20 cellular contexts compared by ENCODE assay signal in the genomic region with DNA sequence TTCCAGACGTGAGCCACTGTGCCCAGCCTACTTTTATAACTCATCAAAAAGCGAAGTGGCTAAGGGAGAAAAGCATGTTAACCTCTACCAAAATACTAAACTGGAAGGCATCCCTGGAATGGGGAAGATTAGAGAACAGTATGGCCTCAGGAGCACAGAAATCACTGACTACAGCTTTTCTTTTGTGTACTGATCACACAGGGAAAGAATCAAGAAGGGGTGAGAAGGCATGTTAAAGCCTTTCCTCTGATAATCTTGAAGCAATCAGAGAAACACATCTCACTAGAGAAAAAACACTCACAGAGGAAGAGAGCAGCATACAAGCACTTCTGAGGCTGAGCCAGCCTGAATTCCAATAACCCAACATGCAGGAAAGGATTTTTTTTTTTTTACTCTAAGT. TPM values are rescaled to one million over a fixed set of nuclear protein-coding genes. Genes with fewer than 3 reads are reported as not detected.
A peak's percentile ranks its signal among the peaks of the same experiment; 100 is the strongest.
DNase-seq lines count a peak whose midpoint lies in the region; TF ChIP-seq lines count a peak whose summit lies in the region.
"Had no signal": no experiment of that assay in that cellular context is flagged by ENCODE, and none has a peak within 500 bp of the region (broad histone marks: within the 10 kb centered on the region; RNA-seq: fewer than 3 reads in every experiment).

No MANE protein-coding gene starts in this region.

- H3K36me3 ChIP-seq in breast epithelium (no peaks in the 10 kb centered on the region), mammary epithelial cell (ENCODE audit: insufficient read depth, low read length) (no peaks in the 10 kb centered on the region), testis (ENCODE audit: low read depth, missing control alignments) (no peaks in the 10 kb centered on the region), ascending aorta (no peaks in the 10 kb centered on the region)
- H3K36me3 ChIP-seq: brain microvascular endothelial cell, neural progenitor cell had no signal

- in situ Hi-C loops in mammary epithelial cell (cut with MboI; ENCODE audit: low sequenced_read_pairs in 2 of 2) = loop anchor here in 1 of 2 donors (25.0 kb wide), 1 partner anchor 109 kb away; a partner anchor contains a TSS

- H3K9me3 ChIP-seq in breast epithelium (no peaks in the 10 kb centered on the region), mammary epithelial cell (replicated peaks; ENCODE audit: insufficient read depth, low read length) (no peaks in the 10 kb centered on the region), testis (no peaks in the 10 kb centered on the region), ascending aorta (no peaks in the 10 kb centered on the region)

- peaks cover 6% of the 10 kb centered on the region for H3K4me1 Mint-ChIP-seq in MCF 10A (ENCODE audit: insufficient read depth, unreplicated experiment)

- H3K4me3 Mint-ChIP-seq in MCF 10A (ENCODE audit: unreplicated experiment) = no peak overlapping the region
- H3K4me3 Mint-ChIP-seq: activated CD4-positive, alpha-beta memory T cell treated with anti-CD3 and anti-CD28 coated beads for 36 hours; CD8-positive, alpha-beta T cell; neural progenitor cell; stimulated activated effector memory CD8-positive, alpha-beta T cell treated with anti-CD3 and anti-CD28 coated beads, Interleukin-12 subunit alpha, Interleukin-12 subunit beta, amount 100 ng/mL, for 72 hours; T-helper 2 cell treated with Interferon-gamma antibody and Interleukin-4, amounts not matched to agents 5 μg/mL and 100 μg/mL, for 36 hours had no signal

- no peaks in the 10 kb centered on the region for H4K20me1 ChIP-seq in mammary epithelial cell (ENCODE audit: insufficient read depth, low read length)

- intact Hi-C loops in breast epithelium (cut with DNase I; ENCODE audit: low total_unique reads) = no loop called here
- intact Hi-C loops in MCF 10A (cut with micrococcal nuclease) = no loop called here
- intact Hi-C loops in mammary epithelial cell (cut with micrococcal nuclease) = no loop called here
- intact Hi-C loops in testis (cut with DNase I; ENCODE audit: low total_unique reads) = no loop called here
- intact Hi-C loops in ascending aorta (cut with DNase I) = no loop called here

- no peaks in the 10 kb centered on the region for H3K36me3 Mint-ChIP-seq in MCF 10A (ENCODE audit: insufficient read depth, unreplicated experiment)
- H3K36me3 Mint-ChIP-seq: activated CD4-positive, alpha-beta memory T cell treated with anti-CD3 and anti-CD28 coated beads for 36 hours; CD8-positive, alpha-beta T cell; neural progenitor cell; stimulated activated effector memory CD8-positive, alpha-beta T cell treated with anti-CD3 and anti-CD28 coated beads, Interleukin-12 subunit alpha, Interleukin-12 subunit beta, amount 100 ng/mL, for 72 hours had no signal

- H3K4me3 ChIP-seq in breast epithelium = no peak overlapping the region
- no peak overlapping the region for H3K4me3 ChIP-seq in mammary epithelial cell (replicated peaks in 1 of 3; ENCODE audit: insufficient read depth in 1 of 3, low read depth in 2 of 3, low read length in 3 of 3)
- H3K4me3 ChIP-seq in testis = no peak overlapping the region
- no peak overlapping the region for H3K4me3 ChIP-seq in ascending aorta
- H3K4me3 ChIP-seq: neural progenitor cell had no signal

- no TSS peak for BruUV-seq in MCF 10A (replicated peaks; lab: Mats Ljungman, UMichigan)
- BruUV-seq in mammary epithelial cell (replicated peaks; lab: Mats Ljungman, UMichigan) = no TSS peak

- no peaks in the 10 kb centered on the region for H3K4me1 ChIP-seq in breast epithelium
- no peaks in the 10 kb centered on the region for H3K4me1 ChIP-seq in mammary epithelial cell (ENCODE audit: insufficient read depth, low read length)
- peaks cover 12% of the 10 kb centered on the region for H3K4me1 ChIP-seq in testis
- no peaks in the 10 kb centered on the region for H3K4me1 ChIP-seq in ascending aorta
- H3K4me1 ChIP-seq: neural progenitor cell had no signal

- H3K27me3 ChIP-seq in breast epithelium (no peaks in the 10 kb centered on the region), mammary epithelial cell (ENCODE audit: insufficient read depth, low read length) (no peaks in the 10 kb centered on the region), testis (no peaks in the 10 kb centered on the region), ascending aorta (no peaks in the 10 kb centered on the region)
- H3K27me3 ChIP-seq: neural progenitor cell had no signal

- H3K9ac ChIP-seq in mammary epithelial cell (ENCODE audit: insufficient read depth, low read length) = no peak overlapping the region
- H3K9ac ChIP-seq: neural progenitor cell had no signal

- peaks cover 41% of the 10 kb centered on the region for H3K27me3 Mint-ChIP-seq in MCF 10A (ENCODE audit: insufficient read depth, unreplicated experiment)

- no peaks in the 10 kb centered on the region for H3K79me2 ChIP-seq in mammary epithelial cell (ENCODE audit: insufficient read depth, low read length)

- CTCF ChIA-PET in MCF 10A (lab: Yijun Ruan, JAX) = interaction anchor here (0.6 to 1.2 kb wide), 4 partner anchors 12 to 114 kb away, joined by 3 to 4 read pairs (median 3); no protein-coding TSS in a partner anchor
- CTCF ChIA-PET in mammary epithelial cell (lab: Charles Lee; ENCODE audit: low non-redundant PET) = interaction anchor here (0.6 kb wide), 1 partner anchor 203 kb away, joined by 5 read pairs; no protein-coding TSS in a partner anchor

- H3K4me2 ChIP-seq in mammary epithelial cell (ENCODE audit: insufficient read depth, low read depth, low read length) = no peak overlapping the region
- H3K4me2 ChIP-seq: neural progenitor cell had no signal

- peak overlapping the region; percentile 48 for H2AFZ ChIP-seq in mammary epithelial cell (ENCODE audit: low read depth, low read length)
- H2AFZ ChIP-seq: neural progenitor cell had no signal

- WGBS in mammary epithelial cell (ENCODE audit: low coverage, missing lambda C conversion rate) = 0% methylated on average over 2 of the region's 2 CpGs
- WGBS in testis, 2 donors = 34 to 37% methylated on average over 2 of the region's 2 CpGs

- dilution Hi-C loops in mammary epithelial cell (cut with HindIII; ENCODE audit: low sequenced_read_pairs) = no loop called here

- H3K27ac Mint-ChIP-seq in MCF 10A (ENCODE audit: low read depth, unreplicated experiment) = no peak overlapping the region
- H3K27ac Mint-ChIP-seq: activated CD4-positive, alpha-beta memory T cell treated with anti-CD3 and anti-CD28 coated beads for 36 hours; CD8-positive, alpha-beta T cell; neural progenitor cell; stimulated activated effector memory CD8-positive, alpha-beta T cell treated with anti-CD3 and anti-CD28 coated beads, Interleukin-12 subunit alpha, Interleukin-12 subunit beta, amount 100 ng/mL, for 72 hours; T-helper 2 cell treated with Interferon-gamma antibody and Interleukin-4, amounts not matched to agents 5 μg/mL and 100 μg/mL, for 36 hours had no signal

- TF ChIP-seq POLR2A in breast epithelium (IDR thresholded peaks at IDR 0.05) (no peak), testis (IDR thresholded peaks at IDR 0.05) (no peak)

- POLR2A ChIA-PET in MCF 10A (lab: Yijun Ruan, JAX) = interaction anchor here (0.6 to 3.0 kb wide), 8 partner anchors 9 to 690 kb away, joined by 3 to 27 read pairs (median 4); a partner anchor contains a TSS

- peak overlapping the region; percentile 8 to 12 for H3K27ac ChIP-seq in breast epithelium
- no peak overlapping the region for H3K27ac ChIP-seq in mammary epithelial cell (ENCODE audit: insufficient read depth, low read depth, low read length)
- peak overlapping the region; percentile 59 to 65 for H3K27ac ChIP-seq in testis
- H3K27ac ChIP-seq in ascending aorta = no peak overlapping the region
- H3K27ac ChIP-seq: 22Rv1, brain microvascular endothelial cell, neural progenitor cell had no signal

- DNase-seq in breast epithelium (ENCODE audit: low spot score in 2 of 2) (no peak), MCF 10A (ENCODE audit: unreplicated experiment) (no peak), mammary epithelial cell (peak; percentile 25), kidney tubule cell (ENCODE audit: low spot score) (peak; percentile 70), testis (no peak), NCI-H446 (lab: John Stamatoyannopoulos, UW) (no peak), ascending aorta (ENCODE audit: low spot score in 2 of 2) (no peak), T1000 (lab: John Stamatoyannopoulos, UW) (no peak)
- DNase-seq: activated CD4-positive, alpha-beta memory T cell treated with anti-CD3 and anti-CD28 coated beads for 36 hours; activated gamma-delta T cell; brain microvascular endothelial cell; CD8-positive, alpha-beta T cell; left ventricle myocardium superior; NCI-H187 treated with DMSO at 0.1 percent for 48 hours; NCI-H82 had no signal

- TF ChIP-seq CTCF in breast epithelium (IDR thresholded peaks at IDR 0.05) (no peak), MCF 10A (IDR thresholded peaks at IDR 0.05; ENCODE audit: unreplicated experiment) (no peak), mammary epithelial cell (conservative IDR thresholded peaks at IDR 0.05 in 1 of 2, IDR thresholded peaks at IDR 0.05 in 1 of 2; ENCODE audit: extremely low read depth in 1 of 2, insufficient read depth in 1 of 2, low read depth in 1 of 2, low read length in 2 of 2) (no peak), testis (IDR thresholded peaks at IDR 0.05) (no peak), ascending aorta (IDR thresholded peaks at IDR 0.05) (no peak)

- H3K9me3 Mint-ChIP-seq in MCF 10A (ENCODE audit: unreplicated experiment) = no peaks in the 10 kb centered on the region
- H3K9me3 Mint-ChIP-seq: activated CD4-positive, alpha-beta memory T cell treated with anti-CD3 and anti-CD28 coated beads for 36 hours; CD8-positive, alpha-beta T cell; neural progenitor cell; stimulated activated effector memory CD8-positive, alpha-beta T cell treated with anti-CD3 and anti-CD28 coated beads, Interleukin-12 subunit alpha, Interleukin-12 subunit beta, amount 100 ng/mL, for 72 hours; T-helper 2 cell treated with Interferon-gamma antibody and Interleukin-4, amounts not matched to agents 5 μg/mL and 100 μg/mL, for 36 hours had no signal

RNA-seq across cellular contexts. Expression of a gene that starts 10.7 kb away (rescaled TPM):
- total RNA-seq in breast epithelium (1 to 10 TPM in 1 of 3 donors, not detected in 2; 1.8 TPM), MCF 10A (2022) (3.2 and 5.4 TPM in 2 replicates), mammary epithelial cell (1 to 10 TPM in 1 of 2 donors, under 1 TPM in 1; 0.17 to 5.6 TPM), testis (10 to 100 TPM; 11.5 to 29.4 TPM), ascending aorta (not detected)
- polyA plus RNA-seq in mammary epithelial cell (2.4 TPM), testis (ENCODE audit: insufficient read depth, low read depth, low replicate concordance) (80.5 TPM)
- polyA minus RNA-seq in mammary epithelial cell = 1.4 TPM
- total RNA-seq: LHCN-M2 had no signal

RNA-seq across cellular contexts. Expression of a gene that starts 13.2 kb away (rescaled TPM):
- 100 to 1,000 TPM in 1 of 3 donors, 10 to 100 TPM in 2; 37.6 to 122 (median 87.5) TPM for total RNA-seq in breast epithelium
- 180 and 203 TPM in 2 replicates for total RNA-seq in MCF 10A (2022)
- 100 to 1,000 TPM in 1 of 2 donors, 10 to 100 TPM in 1; 88.9 to 104 TPM for total RNA-seq in mammary epithelial cell
- polyA plus RNA-seq in mammary epithelial cell = 36.7 TPM
- 103 TPM for polyA minus RNA-seq in mammary epithelial cell
- total RNA-seq in testis = 100 to 1,000 TPM; 223 to 307 TPM
- polyA plus RNA-seq in testis (ENCODE audit: insufficient read depth, low read depth, low replicate concordance) = 333 TPM
- 61.7 TPM for total RNA-seq in ascending aorta

Comparison
In these comparisons a context has a peak if more than half of its experiments do, and no peak if none do; other contexts are left out.
1. DNase-seq: peak in mammary epithelial cell (single experiment) and kidney tubule cell (single experiment); none in breast epithelium (0 of 2), MCF 10A (single experiment), testis (single experiment), NCI-H446 (0 of 2), ascending aorta (0 of 2) and T1000 (single experiment).
2. H3K27ac ChIP-seq: peak in breast epithelium (2 of 2) and testis (2 of 2); none in mammary epithelial cell (single experiment) and ascending aorta (0 of 2).